1 cellular context compared by ENCODE assay signal in the genomic region with DNA sequence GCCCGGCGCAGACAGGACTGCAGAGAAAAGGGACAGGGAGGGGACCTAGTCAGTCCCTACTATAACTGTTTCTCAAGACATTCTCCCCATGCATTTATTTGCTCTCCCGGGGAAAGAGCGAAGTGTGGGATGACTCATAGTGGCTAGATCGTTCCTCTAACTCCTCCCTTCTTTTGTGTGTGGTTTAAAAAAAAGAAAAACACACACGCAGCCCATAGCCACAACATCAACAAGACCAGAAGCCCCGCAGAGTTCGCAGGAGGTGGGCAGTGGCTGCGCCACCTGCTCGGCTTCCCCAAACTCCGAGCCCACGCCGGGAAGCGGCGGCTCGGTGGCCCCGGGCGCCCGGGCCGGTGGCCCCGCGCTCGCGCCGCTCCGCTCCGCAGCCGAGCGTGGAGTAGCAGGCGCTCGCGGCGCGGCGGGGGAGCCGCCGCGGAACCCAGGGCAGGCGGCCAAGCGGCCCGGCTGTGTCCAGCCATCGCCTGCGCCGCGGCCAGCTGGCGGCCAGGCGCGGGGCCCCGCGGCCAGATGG.
TF ChIP-seq lines count a peak whose summit lies in the region.

No MANE protein-coding gene starts in this region.

TF ChIP-seq in K562, 482 proteins besides CTCF, POLR2A, EP300 and RAD21 (continued from another document):
- TF ChIP-seq ZNF609 (CRISPR knock-in tag; IDR thresholded peaks at IDR 0.05; ENCODE audit: borderline replicate concordance), result no peak
TF ChIP-seq in K562: peak in this region for 8.
